ENCODE assay signal across 27 cellular contexts in the genomic region with DNA sequence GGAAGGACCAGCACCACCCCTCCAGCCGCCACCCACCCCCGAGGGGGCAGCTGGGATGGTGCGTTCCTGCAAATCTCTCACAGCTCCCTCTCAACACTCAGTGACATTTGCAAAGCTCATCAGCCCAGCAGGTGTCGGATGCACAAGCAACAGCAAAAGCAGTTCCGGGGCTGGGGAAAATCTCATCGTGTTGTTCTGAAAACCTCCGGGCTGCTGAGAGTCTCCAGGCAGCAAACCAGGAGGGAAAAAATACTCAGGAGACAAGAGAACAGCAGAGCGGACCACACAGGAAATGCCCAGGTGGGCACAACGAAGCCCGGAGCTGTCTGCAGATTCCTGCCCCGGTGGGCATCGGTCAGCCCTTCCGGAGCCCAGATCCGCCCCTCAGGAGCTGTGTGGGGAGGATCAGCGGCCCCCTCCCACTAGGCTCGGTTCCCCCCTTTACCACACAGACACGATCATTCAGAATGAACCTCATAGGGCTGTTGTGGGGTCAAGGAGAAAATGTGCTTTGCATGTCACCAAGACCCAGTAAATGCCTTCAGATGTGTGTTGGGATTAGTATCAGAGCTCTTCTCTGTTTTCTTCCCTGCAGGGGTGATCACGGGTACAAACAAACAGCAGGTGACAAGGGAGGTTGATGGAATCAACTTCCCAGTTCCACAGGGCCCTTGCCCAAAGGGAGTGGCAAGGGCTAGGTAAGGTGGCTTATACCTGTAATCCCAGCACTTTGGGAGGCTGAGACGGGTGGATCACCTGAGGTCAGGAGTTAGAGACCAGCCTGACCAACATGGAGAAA.
DNase-seq lines count a peak whose midpoint lies in the region; ATAC-seq and TF ChIP-seq lines count a peak whose summit lies in the region.
"Had no signal": no experiment of that assay in that cellular context is flagged by ENCODE, and none has a peak within 500 bp of the region (broad histone marks: within the 10 kb centered on the region; RNA-seq: fewer than 3 reads in every experiment).

No MANE protein-coding gene starts in this region.

- H3K27me3 ChIP-seq in GM23338 (ENCODE audit: insufficient read depth) (no peaks in the 10 kb centered on the region), ectodermal cell (ENCODE audit: control insufficient read depth, insufficient read depth, low read length, poor library complexity, severe bottlenecking) (no peaks in the 10 kb centered on the region)
- H3K27me3 ChIP-seq: ascending aorta, heart left ventricle, suprapubic skin had no signal

- no peak overlapping the region for H2AFZ ChIP-seq in GM23338

- WGBS in ectodermal cell, 2 experiments: 28 to 29% methylated on average over 19 of the region's 19 CpGs

- H3K4me3 ChIP-seq in GM23338 (no peak overlapping the region), ectodermal cell (ENCODE audit: insufficient read depth, low read depth, low read length) (no peak overlapping the region)
- H3K4me3 ChIP-seq: ascending aorta, heart left ventricle, left ventricle myocardium inferior, smooth muscle cell, suprapubic skin had no signal

- H3K27ac Mint-ChIP-seq in GM23338 (no peak overlapping the region), neural crest cell (ENCODE audit: unreplicated experiment) (peak overlapping the region; percentile 47)
- H3K27ac Mint-ChIP-seq: activated naive CD8-positive, alpha-beta T cell; activated T-cell treated with anti-CD3 and anti-CD28 coated beads, Interleukin-2, amount 50 U/mL, for 72 hours; CD14-positive monocyte; HFFc6; IgD-negative memory B cell; natural killer cell; stimulated activated effector memory CD8-positive, alpha-beta T cell treated with anti-CD3 and anti-CD28 coated beads, Interleukin-12 subunit alpha, Interleukin-12 subunit beta, amount 100 ng/mL, for 72 hours; T-helper 1 cell treated with Interleukin-12 subunit alpha and Interleukin-12 subunit beta and Interleukin-4 antibody, amounts not matched to agents 30 μg/mL and 1 μg/mL, for 36 hours had no signal

- H3K4me1 Mint-ChIP-seq in GM23338 (peaks cover 19% of the 10 kb centered on the region), neural crest cell (peaks cover 23% of the 10 kb centered on the region)
- H3K4me1 Mint-ChIP-seq: CD14-positive monocyte; IgD-negative memory B cell; natural killer cell; stimulated activated effector memory CD8-positive, alpha-beta T cell treated with anti-CD3 and anti-CD28 coated beads, Interleukin-12 subunit alpha, Interleukin-12 subunit beta, amount 100 ng/mL, for 72 hours had no signal

- H3K9me3 Mint-ChIP-seq in GM23338 (peaks cover 3% of the 10 kb centered on the region; the same call in 1 of the 3 replicates), neural crest cell (no peaks in the 10 kb centered on the region)
- H3K9me3 Mint-ChIP-seq: IgD-negative memory B cell; natural killer cell; stimulated activated effector memory CD8-positive, alpha-beta T cell treated with anti-CD3 and anti-CD28 coated beads, Interleukin-12 subunit alpha, Interleukin-12 subunit beta, amount 100 ng/mL, for 72 hours had no signal

- H4K20me1 ChIP-seq in GM23338 (replicated peaks; ENCODE audit: insufficient read depth): peaks cover 2% of the 10 kb centered on the region; the same call in 1 of the 2 replicates

- no peaks in the 10 kb centered on the region for H3K36me3 ChIP-seq in GM23338 (ENCODE audit: insufficient read depth)
- H3K36me3 ChIP-seq in ectodermal cell (ENCODE audit: control insufficient read depth, insufficient read depth, low read length): no peaks in the 10 kb centered on the region
- H3K36me3 ChIP-seq: ascending aorta, heart left ventricle, left ventricle myocardium inferior, suprapubic skin had no signal

- H3K4me2 ChIP-seq in GM23338: peak overlapping the region; percentile 32; the same call in 1 of the 2 replicates
- H3K4me2 ChIP-seq: smooth muscle cell had no signal

- H3K9me3 ChIP-seq in ectodermal cell (ENCODE audit: control insufficient read depth, low read length): no peaks in the 10 kb centered on the region
- H3K9me3 ChIP-seq: ascending aorta, heart left ventricle, left ventricle myocardium inferior, suprapubic skin had no signal

- peaks cover 10% of the 10 kb centered on the region for H3K36me3 Mint-ChIP-seq in GM23338 (ENCODE audit: low read depth)
- peaks cover 5% of the 10 kb centered on the region for H3K36me3 Mint-ChIP-seq in neural crest cell (ENCODE audit: low read depth)
- H3K36me3 Mint-ChIP-seq: activated naive CD8-positive, alpha-beta T cell; CD14-positive monocyte; IgD-negative memory B cell; natural killer cell had no signal

- H3K79me2 ChIP-seq in GM23338 (replicated peaks; ENCODE audit: insufficient read depth): peaks cover 5% of the 10 kb centered on the region; the same call in 1 of the 2 replicates

- H3K27ac ChIP-seq in GM23338 (ENCODE audit: low read depth) (no peak overlapping the region), ectodermal cell (ENCODE audit: insufficient read depth, low read depth, low read length, poor library complexity, severe bottlenecking) (peak overlapping the region; percentile 33)
- H3K27ac ChIP-seq: ascending aorta, heart left ventricle, left ventricle myocardium inferior, suprapubic skin had no signal

- peaks cover 8% of the 10 kb centered on the region for H3K27me3 Mint-ChIP-seq in GM23338 (ENCODE audit: insufficient read depth, low read depth, poor library complexity)
- H3K27me3 Mint-ChIP-seq in neural crest cell (ENCODE audit: low read depth): no peaks in the 10 kb centered on the region
- H3K27me3 Mint-ChIP-seq: activated naive CD8-positive, alpha-beta T cell; IgD-negative memory B cell had no signal

- no peaks in the 10 kb centered on the region for H3K9me2 ChIP-seq in GM23338 (ENCODE audit: insufficient read depth)

- TF ChIP-seq CTCF in GM23338 (conservative IDR thresholded peaks at IDR 0.05; ENCODE audit: low read depth in 2 of 2) (no peak), neural crest cell (conservative IDR thresholded peaks at IDR 0.05) (no peak)

- H3F3A ChIP-seq in GM23338 (replicated peaks; ENCODE audit: low read depth): no peaks in the 10 kb centered on the region

- no peak overlapping the region for H3K4me3 Mint-ChIP-seq in GM23338
- H3K4me3 Mint-ChIP-seq in neural crest cell: no peak overlapping the region
- H3K4me3 Mint-ChIP-seq: activated naive CD8-positive, alpha-beta T cell; activated T-cell treated with anti-CD3 and anti-CD28 coated beads, Interleukin-2, amount 50 U/mL, for 72 hours; CD14-positive monocyte; HFFc6; IgD-negative memory B cell; natural killer cell; stimulated activated effector memory CD8-positive, alpha-beta T cell treated with anti-CD3 and anti-CD28 coated beads, Interleukin-12 subunit alpha, Interleukin-12 subunit beta, amount 100 ng/mL, for 72 hours; T-helper 1 cell treated with Interleukin-12 subunit alpha and Interleukin-12 subunit beta and Interleukin-4 antibody, amounts not matched to agents 30 μg/mL and 1 μg/mL, for 36 hours had no signal

- DNase-seq in GM23338 (ENCODE audit: low spot score): peak; percentile 43
- peak; percentile 4 for DNase-seq in NCI-H146 treated with DMSO at 0.1 percent for 48 hours (lab: John Stamatoyannopoulos, UW; ENCODE audit: unreplicated experiment)
- no peak for DNase-seq in neural crest cell (ENCODE audit: low read depth, low spot score)
- DNase-seq in stimulated activated CD4-positive, alpha-beta T cell treated with anti-CD3 and anti-CD28 coated beads, Interleukin-4, amount 100 ng/mL, for 1 hour: no peak
- DNase-seq: activated CD4-positive, alpha-beta T cell treated with anti-CD3 and anti-CD28 coated beads for 48 hours; activated T-cell treated with anti-CD3 and anti-CD28 coated beads, Interleukin-2, amount 50 U/mL, for 72 hours; effector CD8-positive, alpha-beta T cell; erythroblast; heart left ventricle; HFFc6; left ventricle myocardium inferior; midbrain; natural killer cell; NCI-H1092 treated with DMSO at 0.1 percent for 48 hours; NCI-H2081 treated with DMSO at 0.1 percent for 48 hours; NCI-H526 had no signal

- peak; percentile 66 for ATAC-seq in GM23338
- ATAC-seq in GM21717 (IDR thresholded peaks at IDR 0.05; ENCODE audit: unreplicated experiment): no peak
- no peak for ATAC-seq in GM19035 (IDR thresholded peaks at IDR 0.05; ENCODE audit: unreplicated experiment)
- ATAC-seq: activated T-cell treated with anti-CD3 and anti-CD28 coated beads, Interleukin-2, amount 50 U/mL, for 72 hours; heart left ventricle; natural killer cell; stimulated activated effector memory CD8-positive, alpha-beta T cell treated with anti-CD3 and anti-CD28 coated beads, Interleukin-12 subunit alpha, Interleukin-12 subunit beta, amount 100 ng/mL, for 72 hours had no signal

- H3K4me1 ChIP-seq in GM23338 (ENCODE audit: insufficient read depth) (peaks cover 4% of the 10 kb centered on the region; the same call in 1 of the 2 replicates), ectodermal cell (ENCODE audit: control insufficient read depth, insufficient read depth, low read length) (peaks cover 6% of the 10 kb centered on the region)
- H3K4me1 ChIP-seq: ascending aorta, heart left ventricle, left ventricle myocardium inferior, suprapubic skin had no signal

TF ChIP-seq in GM23338, 12 proteins besides CTCF, POLR2A, EP300 and RAD21 (continues in another document):
- no peak for TF ChIP-seq STAT1 (IDR thresholded peaks at IDR 0.05; ENCODE audit: unreplicated experiment)

Comparison
In these comparisons a context has a peak if more than half of its experiments do, and no peak if none do; other contexts are left out.
1. DNase-seq: peak in GM23338 (single experiment) and NCI-H146 treated with DMSO at 0.1 percent for 48 hours (single experiment); none in neural crest cell (single experiment) and stimulated activated CD4-positive, alpha-beta T cell treated with anti-CD3 and anti-CD28 coated beads, Interleukin-4, amount 100 ng/mL, for 1 hour (single experiment).